1 cellular context compared by ENCODE assay signal in the genomic region with DNA sequence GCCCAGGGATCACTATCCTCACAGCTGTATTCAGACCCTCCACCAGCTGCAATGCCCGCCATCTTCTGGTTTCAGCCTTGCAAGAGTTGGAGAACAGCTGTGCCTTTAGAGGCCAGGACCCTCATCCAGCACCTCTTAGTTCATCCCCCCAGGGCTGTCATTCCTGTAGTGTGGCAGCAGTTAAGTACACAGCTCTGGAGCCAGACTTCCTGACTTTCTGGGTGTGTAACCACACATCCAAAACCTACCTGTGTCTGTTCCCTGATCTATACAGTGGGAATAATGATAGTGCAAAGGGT.
TF ChIP-seq lines count a peak whose summit lies in the region.

No MANE protein-coding gene starts in this region.

TF ChIP-seq in H1, 55 proteins besides CTCF, POLR2A, EP300 and RAD21:
- TF ChIP-seq HDAC6 (IDR thresholded peaks at IDR 0.05; ENCODE audit: low read depth, low read length) (no peak), SIX5 (IDR thresholded peaks at IDR 0.05; ENCODE audit: low read depth, low read length) (no peak), CHD2 (IDR thresholded peaks at IDR 0.05; ENCODE audit: low read length) (no peak), SAP30 (IDR thresholded peaks at IDR 0.05; ENCODE audit: insufficient read depth, insufficient replicate concordance, low read length) (no peak), BCL11A (IDR thresholded peaks at IDR 0.05; ENCODE audit: low read depth in 2 of 2, low read length in 2 of 2) (no peak), GTF2F1 (IDR thresholded peaks at IDR 0.05; ENCODE audit: borderline replicate concordance, low read depth, low read length) (no peak), CBX8 (IDR thresholded peaks at IDR 0.05; ENCODE audit: borderline replicate concordance, low read depth, low read length) (no peak), SRF (IDR thresholded peaks at IDR 0.05; ENCODE audit: low read depth, low read length) (no peak), CBX5 (IDR thresholded peaks at IDR 0.05; ENCODE audit: low read depth, low read length) (no peak)
- TF ChIP-seq, protein P1, sequence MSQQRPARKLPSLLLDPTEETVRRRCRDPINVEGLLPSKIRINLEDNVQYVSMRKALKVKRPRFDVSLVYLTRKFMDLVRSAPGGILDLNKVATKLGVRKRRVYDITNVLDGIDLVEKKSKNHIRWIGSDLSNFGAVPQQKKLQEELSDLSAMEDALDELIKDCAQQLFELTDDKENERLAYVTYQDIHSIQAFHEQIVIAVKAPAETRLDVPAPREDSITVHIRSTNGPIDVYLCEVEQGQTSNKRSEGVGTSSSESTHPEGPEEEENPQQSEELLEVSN (IDR thresholded peaks at IDR 0.05) = no peak
- TF ChIP-seq, protein P2, sequence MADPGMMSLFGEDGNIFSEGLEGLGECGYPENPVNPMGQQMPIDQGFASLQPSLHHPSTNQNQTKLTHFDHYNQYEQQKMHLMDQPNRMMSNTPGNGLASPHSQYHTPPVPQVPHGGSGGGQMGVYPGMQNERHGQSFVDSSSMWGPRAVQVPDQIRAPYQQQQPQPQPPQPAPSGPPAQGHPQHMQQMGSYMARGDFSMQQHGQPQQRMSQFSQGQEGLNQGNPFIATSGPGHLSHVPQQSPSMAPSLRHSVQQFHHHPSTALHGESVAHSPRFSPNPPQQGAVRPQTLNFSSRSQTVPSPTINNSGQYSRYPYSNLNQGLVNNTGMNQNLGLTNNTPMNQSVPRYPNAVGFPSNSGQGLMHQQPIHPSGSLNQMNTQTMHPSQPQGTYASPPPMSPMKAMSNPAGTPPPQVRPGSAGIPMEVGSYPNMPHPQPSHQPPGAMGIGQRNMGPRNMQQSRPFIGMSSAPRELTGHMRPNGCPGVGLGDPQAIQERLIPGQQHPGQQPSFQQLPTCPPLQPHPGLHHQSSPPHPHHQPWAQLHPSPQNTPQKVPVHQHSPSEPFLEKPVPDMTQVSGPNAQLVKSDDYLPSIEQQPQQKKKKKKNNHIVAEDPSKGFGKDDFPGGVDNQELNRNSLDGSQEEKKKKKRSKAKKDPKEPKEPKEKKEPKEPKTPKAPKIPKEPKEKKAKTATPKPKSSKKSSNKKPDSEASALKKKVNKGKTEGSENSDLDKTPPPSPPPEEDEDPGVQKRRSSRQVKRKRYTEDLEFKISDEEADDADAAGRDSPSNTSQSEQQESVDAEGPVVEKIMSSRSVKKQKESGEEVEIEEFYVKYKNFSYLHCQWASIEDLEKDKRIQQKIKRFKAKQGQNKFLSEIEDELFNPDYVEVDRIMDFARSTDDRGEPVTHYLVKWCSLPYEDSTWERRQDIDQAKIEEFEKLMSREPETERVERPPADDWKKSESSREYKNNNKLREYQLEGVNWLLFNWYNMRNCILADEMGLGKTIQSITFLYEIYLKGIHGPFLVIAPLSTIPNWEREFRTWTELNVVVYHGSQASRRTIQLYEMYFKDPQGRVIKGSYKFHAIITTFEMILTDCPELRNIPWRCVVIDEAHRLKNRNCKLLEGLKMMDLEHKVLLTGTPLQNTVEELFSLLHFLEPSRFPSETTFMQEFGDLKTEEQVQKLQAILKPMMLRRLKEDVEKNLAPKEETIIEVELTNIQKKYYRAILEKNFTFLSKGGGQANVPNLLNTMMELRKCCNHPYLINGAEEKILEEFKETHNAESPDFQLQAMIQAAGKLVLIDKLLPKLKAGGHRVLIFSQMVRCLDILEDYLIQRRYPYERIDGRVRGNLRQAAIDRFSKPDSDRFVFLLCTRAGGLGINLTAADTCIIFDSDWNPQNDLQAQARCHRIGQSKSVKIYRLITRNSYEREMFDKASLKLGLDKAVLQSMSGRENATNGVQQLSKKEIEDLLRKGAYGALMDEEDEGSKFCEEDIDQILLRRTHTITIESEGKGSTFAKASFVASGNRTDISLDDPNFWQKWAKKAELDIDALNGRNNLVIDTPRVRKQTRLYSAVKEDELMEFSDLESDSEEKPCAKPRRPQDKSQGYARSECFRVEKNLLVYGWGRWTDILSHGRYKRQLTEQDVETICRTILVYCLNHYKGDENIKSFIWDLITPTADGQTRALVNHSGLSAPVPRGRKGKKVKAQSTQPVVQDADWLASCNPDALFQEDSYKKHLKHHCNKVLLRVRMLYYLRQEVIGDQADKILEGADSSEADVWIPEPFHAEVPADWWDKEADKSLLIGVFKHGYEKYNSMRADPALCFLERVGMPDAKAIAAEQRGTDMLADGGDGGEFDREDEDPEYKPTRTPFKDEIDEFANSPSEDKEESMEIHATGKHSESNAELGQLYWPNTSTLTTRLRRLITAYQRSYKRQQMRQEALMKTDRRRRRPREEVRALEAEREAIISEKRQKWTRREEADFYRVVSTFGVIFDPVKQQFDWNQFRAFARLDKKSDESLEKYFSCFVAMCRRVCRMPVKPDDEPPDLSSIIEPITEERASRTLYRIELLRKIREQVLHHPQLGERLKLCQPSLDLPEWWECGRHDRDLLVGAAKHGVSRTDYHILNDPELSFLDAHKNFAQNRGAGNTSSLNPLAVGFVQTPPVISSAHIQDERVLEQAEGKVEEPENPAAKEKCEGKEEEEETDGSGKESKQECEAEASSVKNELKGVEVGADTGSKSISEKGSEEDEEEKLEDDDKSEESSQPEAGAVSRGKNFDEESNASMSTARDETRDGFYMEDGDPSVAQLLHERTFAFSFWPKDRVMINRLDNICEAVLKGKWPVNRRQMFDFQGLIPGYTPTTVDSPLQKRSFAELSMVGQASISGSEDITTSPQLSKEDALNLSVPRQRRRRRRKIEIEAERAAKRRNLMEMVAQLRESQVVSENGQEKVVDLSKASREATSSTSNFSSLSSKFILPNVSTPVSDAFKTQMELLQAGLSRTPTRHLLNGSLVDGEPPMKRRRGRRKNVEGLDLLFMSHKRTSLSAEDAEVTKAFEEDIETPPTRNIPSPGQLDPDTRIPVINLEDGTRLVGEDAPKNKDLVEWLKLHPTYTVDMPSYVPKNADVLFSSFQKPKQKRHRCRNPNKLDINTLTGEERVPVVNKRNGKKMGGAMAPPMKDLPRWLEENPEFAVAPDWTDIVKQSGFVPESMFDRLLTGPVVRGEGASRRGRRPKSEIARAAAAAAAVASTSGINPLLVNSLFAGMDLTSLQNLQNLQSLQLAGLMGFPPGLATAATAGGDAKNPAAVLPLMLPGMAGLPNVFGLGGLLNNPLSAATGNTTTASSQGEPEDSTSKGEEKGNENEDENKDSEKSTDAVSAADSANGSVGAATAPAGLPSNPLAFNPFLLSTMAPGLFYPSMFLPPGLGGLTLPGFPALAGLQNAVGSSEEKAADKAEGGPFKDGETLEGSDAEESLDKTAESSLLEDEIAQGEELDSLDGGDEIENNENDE (IDR thresholded peaks at IDR 0.05; ENCODE audit: insufficient replicate concordance, low read length) = no peak
